In genomic region chr11:134331565-134332188, GRCh38 we compare ENCODE assay signal across 1 cellular context.
TF ChIP-seq lines count a peak whose summit lies in the region.

Gene GLB1L2, plus strand, starts transcription at chr11:134331988. Its CDS starts 74 bp downstream, at chr11:134332062.

TF ChIP-seq in K562, 482 proteins besides CTCF, POLR2A, EP300 and RAD21 (continued from another document and continues in another):
- peak; percentile 86 for TF ChIP-seq VEZF1 (CRISPR knock-in tag; IDR thresholded peaks at IDR 0.05)
- TF ChIP-seq ZBTB9 (CRISPR knock-in tag; IDR thresholded peaks at IDR 0.05), result 0 out of 2 replicates have a peak, but pooled peaks have one; percentile 39
- TF ChIP-seq STAT5A (IDR thresholded peaks at IDR 0.05; ENCODE audit: borderline replicate concordance, low read length), result no peak
- TF ChIP-seq ZNF197 (CRISPR knock-in tag; IDR thresholded peaks at IDR 0.05; ENCODE audit: low read depth), result no peak
- TF ChIP-seq MED1 (CRISPR knock-in tag; IDR thresholded peaks at IDR 0.05; ENCODE audit: borderline replicate concordance), result no peak
- TF ChIP-seq HINFP (tag; conservative IDR thresholded peaks at IDR 0.05; ENCODE audit: low read depth), result peak; percentile 96
- peak; percentile 58; the same call in 1 of the 2 replicates for TF ChIP-seq PHF8 (IDR thresholded peaks at IDR 0.05; ENCODE audit: borderline replicate concordance, low read length)
- no peak for TF ChIP-seq ZNF280B (CRISPR knock-in tag; IDR thresholded peaks at IDR 0.05)
- TF ChIP-seq MNT (conservative IDR thresholded peaks at IDR 0.05), result peak; percentile 60 to 78; a peak in 3 of 4 replicates
- TF ChIP-seq AFF4 (CRISPR knock-in tag; IDR thresholded peaks at IDR 0.05), result no peak
- peak; percentile 79; the same call in 1 of the 2 replicates for TF ChIP-seq ARID4B (CRISPR knock-in tag; IDR thresholded peaks at IDR 0.05)
- TF ChIP-seq HMGXB4 (CRISPR knock-in tag; IDR thresholded peaks at IDR 0.05), result peak; percentile 86; the same call in 1 of the 2 replicates
- no peak for TF ChIP-seq KLF10 (CRISPR knock-in tag; IDR thresholded peaks at IDR 0.05)
- no peak for TF ChIP-seq MLX (CRISPR knock-in tag; conservative IDR thresholded peaks at IDR 0.05)
- TF ChIP-seq TAF9B (IDR thresholded peaks at IDR 0.05; ENCODE audit: partially characterized antibody), result no peak
- no peak for TF ChIP-seq GABPB2 (CRISPR knock-in tag; conservative IDR thresholded peaks at IDR 0.05)
- TF ChIP-seq ATF3 (IDR thresholded peaks at IDR 0.05), result no peak
- no peak for TF ChIP-seq ATF3 (CRISPR knock-in tag; conservative IDR thresholded peaks at IDR 0.05)
- TF ChIP-seq ZNF175 (CRISPR knock-in tag; IDR thresholded peaks at IDR 0.05; ENCODE audit: low read depth), result no peak
- no peak for TF ChIP-seq ZFP36 (IDR thresholded peaks at IDR 0.05; ENCODE audit: low read depth, low read length, partially characterized antibody)
- no peak for TF ChIP-seq PREB (CRISPR knock-in tag; IDR thresholded peaks at IDR 0.05)
- TF ChIP-seq LEF1 (IDR thresholded peaks at IDR 0.05), result no peak
- no peak for TF ChIP-seq HSF4 (CRISPR knock-in tag; IDR thresholded peaks at IDR 0.05; ENCODE audit: borderline replicate concordance)
- peak; percentile 87; the same call in 1 of the 2 replicates for TF ChIP-seq ZNF232 (CRISPR knock-in tag; IDR thresholded peaks at IDR 0.05)
- no peak for TF ChIP-seq PATZ1 (CRISPR knock-in tag; IDR thresholded peaks at IDR 0.05; ENCODE audit: borderline replicate concordance)
- no peak for TF ChIP-seq ZNF780A (CRISPR knock-in tag; IDR thresholded peaks at IDR 0.05)
- no peak for TF ChIP-seq TEAD4 (IDR thresholded peaks at IDR 0.05; ENCODE audit: low read length)
- TF ChIP-seq TEAD4 (CRISPR knock-in tag; IDR thresholded peaks at IDR 0.05; ENCODE audit: borderline replicate concordance), result peak; percentile 87; the same call in 1 of the 2 replicates
